23 cellular contexts compared by ENCODE assay signal in genomic region chr22:30186048-30186447, GRCh38.
DNase-seq lines count a peak whose midpoint lies in the region; ATAC-seq, FAIRE-seq and TF ChIP-seq lines count a peak whose summit lies in the region.
"Had no signal": no experiment of that assay in that cellular context is flagged by ENCODE, and none has a peak within 500 bp of the region (broad histone marks: within the 10 kb centered on the region; RNA-seq: fewer than 3 reads in every experiment).

No MANE protein-coding gene starts in this region.

- no peaks in the 10 kb centered on the region for H3K36me3 ChIP-seq in pancreas
- H3K36me3 ChIP-seq: prostate gland had no signal

- H3K36me3 Mint-ChIP-seq in activated naive CD4-positive, alpha-beta T cell treated with anti-CD3 and anti-CD28 coated beads, Interleukin-2, amount 10 ng/mL, durations not matched to agents 7 days and 5 days: peaks cover 4% of the 10 kb centered on the region
- H3K36me3 Mint-ChIP-seq: CD8-positive, alpha-beta T cell; IgD-negative memory B cell; WTC11 had no signal

- intact Hi-C loops in pancreas (cut with DNase I): no loop called here

- H3K27me3 Mint-ChIP-seq in activated naive CD4-positive, alpha-beta T cell treated with anti-CD3 and anti-CD28 coated beads, Interleukin-2, amount 10 ng/mL, durations not matched to agents 7 days and 5 days: no peaks in the 10 kb centered on the region

- CTCF ChIA-PET in activated naive CD4-positive, alpha-beta T cell treated with anti-CD3 and anti-CD28 coated beads, Interleukin-2, amount 10 ng/mL, durations not matched to agents 7 days and 5 days (lab: Charles Lee): interaction anchor here (0.7 to 1.3 kb wide), 2 partner anchors 8 to 34 kb away, joined by 3 read pairs; no protein-coding TSS in a partner anchor

- ATAC-seq in pancreas: peak; percentile 19 to 47 (median 38)
- ATAC-seq in HG02642 (IDR thresholded peaks at IDR 0.05; ENCODE audit: poor library complexity, unreplicated experiment): no peak
- ATAC-seq in HG02798 (IDR thresholded peaks at IDR 0.05; ENCODE audit: poor library complexity, unreplicated experiment): no peak
- no peak for ATAC-seq in GM19463 (IDR thresholded peaks at IDR 0.05; ENCODE audit: unreplicated experiment)
- ATAC-seq: CD8-positive, alpha-beta T cell; WTC11 had no signal

- no peak for FAIRE-seq in pancreas (lab: Jason Lieb, UNC)
- FAIRE-seq: bronchial epithelial cell, endothelial cell of umbilical vein, small intestine had no signal

- H3K4me3 ChIP-seq in pancreas: no peak overlapping the region
- H3K4me3 ChIP-seq: prostate gland had no signal

- DNase-seq in activated naive CD4-positive, alpha-beta T cell treated with anti-CD3 and anti-CD28 coated beads, Interleukin-2, amount 10 ng/mL, durations not matched to agents 7 days and 5 days: no peak
- no peak for DNase-seq in activated naive CD4-positive, alpha-beta T cell (lab: John Stamatoyannopoulos, UW)
- DNase-seq in NCI-H146 treated with DMSO at 0.1 percent for 48 hours (lab: John Stamatoyannopoulos, UW; ENCODE audit: unreplicated experiment) (peak; percentile 30), SHP77 (lab: John Stamatoyannopoulos, UW) (peak; percentile 66 to 70), pancreas (no peak)
- DNase-seq: CD8-positive, alpha-beta T cell; H7; kidney glomerular epithelial cell; mesendoderm; NCI-H2227 treated with DMSO at 0.1 percent for 48 hours; SIG-M5; stimulated activated CD4-positive, alpha-beta T cell treated with anti-CD3 and anti-CD28 coated beads, Interleukin-4, amount 100 ng/mL, for 4 hours had no signal

- H3K27ac Mint-ChIP-seq in activated naive CD4-positive, alpha-beta T cell treated with anti-CD3 and anti-CD28 coated beads, Interleukin-2, amount 10 ng/mL, durations not matched to agents 7 days and 5 days: peak overlapping the region; percentile 87
- H3K27ac Mint-ChIP-seq: CD8-positive, alpha-beta T cell; IgD-negative memory B cell; WTC11 had no signal

- no peak for TF ChIP-seq CTCF in pancreas (IDR thresholded peaks at IDR 0.05)

- H3K4me3 Mint-ChIP-seq in activated naive CD4-positive, alpha-beta T cell treated with anti-CD3 and anti-CD28 coated beads, Interleukin-2, amount 10 ng/mL, durations not matched to agents 7 days and 5 days: no peak overlapping the region
- H3K4me3 Mint-ChIP-seq: CD8-positive, alpha-beta T cell; IgD-negative memory B cell; nephron; WTC11 had no signal

- H3K9me3 ChIP-seq in pancreas: no peaks in the 10 kb centered on the region
- H3K9me3 ChIP-seq: prostate gland had no signal

- peaks cover 96% of the 10 kb centered on the region for H3K4me1 Mint-ChIP-seq in activated naive CD4-positive, alpha-beta T cell treated with anti-CD3 and anti-CD28 coated beads, Interleukin-2, amount 10 ng/mL, durations not matched to agents 7 days and 5 days

- no peaks in the 10 kb centered on the region for H3K27me3 ChIP-seq in pancreas

- H3K4me1 ChIP-seq in pancreas: peaks cover 13 to 27% (median 17%) of the 10 kb centered on the region in 3 donors
- H3K4me1 ChIP-seq: prostate gland had no signal

- H3K27ac ChIP-seq in pancreas: peak overlapping the region in 1 of 4 donors; percentile 14
- H3K27ac ChIP-seq: HL-60, prostate gland had no signal

- peaks cover 2% of the 10 kb centered on the region for H3K9me3 Mint-ChIP-seq in activated naive CD4-positive, alpha-beta T cell treated with anti-CD3 and anti-CD28 coated beads, Interleukin-2, amount 10 ng/mL, durations not matched to agents 7 days and 5 days
- H3K9me3 Mint-ChIP-seq: CD8-positive, alpha-beta T cell; IgD-negative memory B cell; nephron; WTC11 had no signal

Comparison
In these comparisons a context has a peak if more than half of its experiments do, and no peak if none do; other contexts are left out.
1. DNase-seq: peak in NCI-H146 treated with DMSO at 0.1 percent for 48 hours (single experiment) and SHP77 (2 of 2); none in activated naive CD4-positive, alpha-beta T cell treated with anti-CD3 and anti-CD28 coated beads, Interleukin-2, amount 10 ng/mL, durations not matched to agents 7 days and 5 days (single experiment), activated naive CD4-positive, alpha-beta T cell (0 of 4) and pancreas (0 of 6).
2. ATAC-seq: peak in pancreas (4 of 4); none in HG02642 (single experiment), HG02798 (single experiment) and GM19463 (single experiment).